ENCODE assay signal across 4 cellular contexts in genomic region chr7:74352551-74353138, GRCh38.
DNase-seq lines count a peak whose midpoint lies in the region; TF ChIP-seq lines count a peak whose summit lies in the region.
"Not testable (repeated sequence)": the region's sequence is repeated elsewhere in the genome, so short reads cannot be mapped to it uniquely, and the experiment has no call there.

No MANE protein-coding gene starts in this region.

- not testable (repeated sequence) for H3K36me3 ChIP-seq in mammary epithelial cell (ENCODE audit: insufficient read depth, low read length)
- peaks cover 16% of the 10 kb centered on the region for H3K36me3 ChIP-seq in osteoblast (ENCODE audit: insufficient read depth, low read length)

- TF ChIP-seq CTCF in mammary epithelial cell (conservative IDR thresholded peaks at IDR 0.05 in 1 of 2, IDR thresholded peaks at IDR 0.05 in 1 of 2; ENCODE audit: extremely low read depth in 1 of 2, insufficient read depth in 1 of 2, low read depth in 1 of 2, low read length in 2 of 2); osteoblast (IDR thresholded peaks at IDR 0.05; ENCODE audit: extremely low read depth, low read depth, low read length): not testable (repeated sequence)

- CTCF ChIA-PET in mammary epithelial cell (lab: Charles Lee; ENCODE audit: low non-redundant PET) = not testable (repeated sequence)

- intact Hi-C loops in mammary epithelial cell (cut with micrococcal nuclease) = not testable (repeated sequence)

- not testable (repeated sequence) for H3K27ac ChIP-seq in mammary epithelial cell (ENCODE audit: insufficient read depth, low read depth, low read length); osteoblast (ENCODE audit: low read depth, low read length)

- not testable (repeated sequence) for H3K4me1 ChIP-seq in mammary epithelial cell (ENCODE audit: insufficient read depth, low read length); osteoblast (ENCODE audit: insufficient read depth, low read length)

- H3K4me3 ChIP-seq in mammary epithelial cell (replicated peaks in 1 of 3; ENCODE audit: insufficient read depth in 1 of 3, low read depth in 2 of 3, low read length in 3 of 3); osteoblast (ENCODE audit: insufficient read depth, low read length): not testable (repeated sequence)

- not testable (repeated sequence) for H2AFZ ChIP-seq in mammary epithelial cell (ENCODE audit: low read depth, low read length); osteoblast (ENCODE audit: low read length)

- 93% methylated on average over 4 of the region's 4 CpGs for WGBS in mammary epithelial cell (ENCODE audit: low coverage, missing lambda C conversion rate)

- H3K79me2 ChIP-seq in mammary epithelial cell (ENCODE audit: insufficient read depth, low read length) = not testable (repeated sequence)
- H3K79me2 ChIP-seq in osteoblast (ENCODE audit: insufficient read depth, low read length) = peaks cover 20% of the 10 kb centered on the region

- H4K20me1 ChIP-seq in mammary epithelial cell (ENCODE audit: insufficient read depth, low read length); osteoblast (ENCODE audit: insufficient read depth, low read length): not testable (repeated sequence)

- DNase-seq in ELR (ENCODE audit: low read depth) = peak; percentile 48
- peak; percentile 48 for DNase-seq in RKO (ENCODE audit: low spot score)
- DNase-seq in mammary epithelial cell = peak; percentile 13
- DNase-seq in osteoblast (ENCODE audit: insufficient read length, low spot score, missing footprints) = peak; percentile 25

- H3K9ac ChIP-seq in mammary epithelial cell (ENCODE audit: insufficient read depth, low read length) = not testable (repeated sequence)

- not testable (repeated sequence) for BruUV-seq in mammary epithelial cell (replicated peaks; lab: Mats Ljungman, UMichigan)

- dilution Hi-C loops in mammary epithelial cell (cut with HindIII; ENCODE audit: low sequenced_read_pairs) = not testable (repeated sequence)

- not testable (repeated sequence) for H3K9me3 ChIP-seq in mammary epithelial cell (replicated peaks; ENCODE audit: insufficient read depth, low read length); osteoblast (ENCODE audit: low read depth, low read length)

- H3K4me2 ChIP-seq in mammary epithelial cell (ENCODE audit: insufficient read depth, low read depth, low read length); osteoblast (ENCODE audit: insufficient read depth, low read length): not testable (repeated sequence)

- in situ Hi-C loops in mammary epithelial cell (cut with MboI; ENCODE audit: low sequenced_read_pairs in 2 of 2) = not testable (repeated sequence)

- not testable (repeated sequence) for H3K27me3 ChIP-seq in mammary epithelial cell (ENCODE audit: insufficient read depth, low read length); osteoblast (ENCODE audit: insufficient read depth, low read length)
